Comparison of ENCODE assay signal across 2 cellular contexts in the genomic region with DNA sequence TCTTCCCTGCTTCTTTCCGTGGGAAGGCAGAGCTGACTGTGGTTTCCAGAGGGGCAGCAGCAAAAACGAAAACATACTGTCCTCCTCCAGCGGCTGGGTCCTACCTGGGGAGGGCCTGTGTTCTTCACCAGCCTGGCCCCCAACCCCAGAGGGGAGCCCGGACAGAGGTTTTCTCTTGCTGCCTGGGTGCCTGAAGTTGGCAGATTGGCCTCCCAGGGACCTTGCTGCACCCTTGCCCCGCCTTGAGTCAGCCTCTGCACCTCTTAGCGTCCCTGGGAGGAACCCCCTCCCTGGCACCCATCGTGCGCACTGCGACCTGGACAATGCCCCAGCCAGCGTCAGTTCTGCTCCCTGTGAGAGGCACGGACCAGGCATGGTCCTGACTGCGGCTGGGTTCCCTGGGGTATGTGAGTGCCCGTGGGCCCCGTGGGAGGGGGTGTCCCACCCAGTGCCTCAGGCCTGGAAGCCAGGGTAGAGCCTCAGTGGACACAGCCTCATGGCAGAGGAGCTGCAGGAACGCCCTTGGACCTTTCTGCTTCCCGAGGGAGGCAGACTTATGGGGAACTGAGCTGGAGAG.
TF ChIP-seq lines count a peak whose summit lies in the region.

No MANE protein-coding gene starts in this region.

TF ChIP-seq in GM23338, 12 proteins besides CTCF, POLR2A, EP300 and RAD21 (continued from another document):
- TF ChIP-seq NANOG (IDR thresholded peaks at IDR 0.05; ENCODE audit: borderline replicate concordance), result no peak
- TF ChIP-seq, protein P1, sequence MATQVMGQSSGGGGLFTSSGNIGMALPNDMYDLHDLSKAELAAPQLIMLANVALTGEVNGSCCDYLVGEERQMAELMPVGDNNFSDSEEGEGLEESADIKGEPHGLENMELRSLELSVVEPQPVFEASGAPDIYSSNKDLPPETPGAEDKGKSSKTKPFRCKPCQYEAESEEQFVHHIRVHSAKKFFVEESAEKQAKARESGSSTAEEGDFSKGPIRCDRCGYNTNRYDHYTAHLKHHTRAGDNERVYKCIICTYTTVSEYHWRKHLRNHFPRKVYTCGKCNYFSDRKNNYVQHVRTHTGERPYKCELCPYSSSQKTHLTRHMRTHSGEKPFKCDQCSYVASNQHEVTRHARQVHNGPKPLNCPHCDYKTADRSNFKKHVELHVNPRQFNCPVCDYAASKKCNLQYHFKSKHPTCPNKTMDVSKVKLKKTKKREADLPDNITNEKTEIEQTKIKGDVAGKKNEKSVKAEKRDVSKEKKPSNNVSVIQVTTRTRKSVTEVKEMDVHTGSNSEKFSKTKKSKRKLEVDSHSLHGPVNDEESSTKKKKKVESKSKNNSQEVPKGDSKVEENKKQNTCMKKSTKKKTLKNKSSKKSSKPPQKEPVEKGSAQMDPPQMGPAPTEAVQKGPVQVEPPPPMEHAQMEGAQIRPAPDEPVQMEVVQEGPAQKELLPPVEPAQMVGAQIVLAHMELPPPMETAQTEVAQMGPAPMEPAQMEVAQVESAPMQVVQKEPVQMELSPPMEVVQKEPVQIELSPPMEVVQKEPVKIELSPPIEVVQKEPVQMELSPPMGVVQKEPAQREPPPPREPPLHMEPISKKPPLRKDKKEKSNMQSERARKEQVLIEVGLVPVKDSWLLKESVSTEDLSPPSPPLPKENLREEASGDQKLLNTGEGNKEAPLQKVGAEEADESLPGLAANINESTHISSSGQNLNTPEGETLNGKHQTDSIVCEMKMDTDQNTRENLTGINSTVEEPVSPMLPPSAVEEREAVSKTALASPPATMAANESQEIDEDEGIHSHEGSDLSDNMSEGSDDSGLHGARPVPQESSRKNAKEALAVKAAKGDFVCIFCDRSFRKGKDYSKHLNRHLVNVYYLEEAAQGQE (IDR thresholded peaks at IDR 0.05; ENCODE audit: unreplicated experiment), result no peak
- no peak for TF ChIP-seq CREB1 (CRISPR knock-in tag; IDR thresholded peaks at IDR 0.05; ENCODE audit: low read depth)
- TF ChIP-seq POLR2AphosphoS5 (IDR thresholded peaks at IDR 0.05; ENCODE audit: low read depth), result no peak

TF ChIP-seq in WTC11, 78 proteins besides CTCF, POLR2A, EP300 and RAD21:
- TF ChIP-seq, protein P2, sequence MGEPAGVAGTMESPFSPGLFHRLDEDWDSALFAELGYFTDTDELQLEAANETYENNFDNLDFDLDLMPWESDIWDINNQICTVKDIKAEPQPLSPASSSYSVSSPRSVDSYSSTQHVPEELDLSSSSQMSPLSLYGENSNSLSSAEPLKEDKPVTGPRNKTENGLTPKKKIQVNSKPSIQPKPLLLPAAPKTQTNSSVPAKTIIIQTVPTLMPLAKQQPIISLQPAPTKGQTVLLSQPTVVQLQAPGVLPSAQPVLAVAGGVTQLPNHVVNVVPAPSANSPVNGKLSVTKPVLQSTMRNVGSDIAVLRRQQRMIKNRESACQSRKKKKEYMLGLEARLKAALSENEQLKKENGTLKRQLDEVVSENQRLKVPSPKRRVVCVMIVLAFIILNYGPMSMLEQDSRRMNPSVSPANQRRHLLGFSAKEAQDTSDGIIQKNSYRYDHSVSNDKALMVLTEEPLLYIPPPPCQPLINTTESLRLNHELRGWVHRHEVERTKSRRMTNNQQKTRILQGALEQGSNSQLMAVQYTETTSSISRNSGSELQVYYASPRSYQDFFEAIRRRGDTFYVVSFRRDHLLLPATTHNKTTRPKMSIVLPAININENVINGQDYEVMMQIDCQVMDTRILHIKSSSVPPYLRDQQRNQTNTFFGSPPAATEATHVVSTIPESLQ (CRISPR knock-in tag; IDR thresholded peaks at IDR 0.05), result no peak
- TF ChIP-seq, protein P3, sequence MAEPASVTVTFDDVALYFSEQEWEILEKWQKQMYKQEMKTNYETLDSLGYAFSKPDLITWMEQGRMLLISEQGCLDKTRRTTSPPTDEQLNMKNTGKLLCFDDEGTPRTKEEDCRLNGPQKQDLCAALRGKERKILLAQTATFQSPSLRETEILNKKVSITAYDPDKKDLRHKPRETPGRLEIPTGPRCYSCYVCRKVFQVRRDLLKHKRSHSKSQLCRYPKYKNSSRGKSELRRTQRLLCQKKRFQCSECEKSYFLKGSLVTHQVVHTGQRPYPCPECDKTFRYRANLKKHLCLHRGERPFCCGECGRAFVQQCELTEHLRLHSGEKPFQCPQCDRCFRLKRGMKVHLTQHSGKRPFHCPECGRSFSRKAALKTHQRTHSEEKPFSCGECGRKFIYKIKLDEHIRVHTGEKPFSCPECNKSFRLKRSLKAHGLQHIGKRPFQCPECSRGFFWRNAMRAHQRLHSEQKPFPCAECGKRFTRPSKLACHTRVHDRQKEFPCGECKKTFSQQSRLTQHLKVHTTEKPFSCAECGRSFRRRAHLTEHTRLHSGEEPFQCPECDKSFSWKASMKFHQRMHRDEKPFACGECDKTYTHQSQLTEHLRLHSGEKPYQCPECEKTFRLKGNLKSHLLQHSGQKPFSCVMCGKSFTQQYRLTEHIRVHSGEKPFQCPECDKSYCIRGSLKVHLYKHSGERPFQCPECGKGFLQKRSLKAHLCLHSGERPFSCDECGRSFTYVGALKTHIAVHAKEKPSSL (CRISPR knock-in tag; conservative IDR thresholded peaks at IDR 0.05), result no peak
- TF ChIP-seq FOXK1 (CRISPR knock-in tag; IDR thresholded peaks at IDR 0.05), result no peak
- no peak for TF ChIP-seq NR3C1 (CRISPR knock-in tag; conservative IDR thresholded peaks at IDR 0.05; ENCODE audit: low read depth)
- TF ChIP-seq, protein P4, sequence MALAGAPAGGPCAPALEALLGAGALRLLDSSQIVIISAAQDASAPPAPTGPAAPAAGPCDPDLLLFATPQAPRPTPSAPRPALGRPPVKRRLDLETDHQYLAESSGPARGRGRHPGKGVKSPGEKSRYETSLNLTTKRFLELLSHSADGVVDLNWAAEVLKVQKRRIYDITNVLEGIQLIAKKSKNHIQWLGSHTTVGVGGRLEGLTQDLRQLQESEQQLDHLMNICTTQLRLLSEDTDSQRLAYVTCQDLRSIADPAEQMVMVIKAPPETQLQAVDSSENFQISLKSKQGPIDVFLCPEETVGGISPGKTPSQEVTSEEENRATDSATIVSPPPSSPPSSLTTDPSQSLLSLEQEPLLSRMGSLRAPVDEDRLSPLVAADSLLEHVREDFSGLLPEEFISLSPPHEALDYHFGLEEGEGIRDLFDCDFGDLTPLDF (CRISPR knock-in tag; IDR thresholded peaks at IDR 0.05), result no peak
- TF ChIP-seq KAT7 (CRISPR knock-in tag; IDR thresholded peaks at IDR 0.05; ENCODE audit: borderline replicate concordance), result no peak
